Comparison of ENCODE assay signal across 1 cellular context in the genomic region with DNA sequence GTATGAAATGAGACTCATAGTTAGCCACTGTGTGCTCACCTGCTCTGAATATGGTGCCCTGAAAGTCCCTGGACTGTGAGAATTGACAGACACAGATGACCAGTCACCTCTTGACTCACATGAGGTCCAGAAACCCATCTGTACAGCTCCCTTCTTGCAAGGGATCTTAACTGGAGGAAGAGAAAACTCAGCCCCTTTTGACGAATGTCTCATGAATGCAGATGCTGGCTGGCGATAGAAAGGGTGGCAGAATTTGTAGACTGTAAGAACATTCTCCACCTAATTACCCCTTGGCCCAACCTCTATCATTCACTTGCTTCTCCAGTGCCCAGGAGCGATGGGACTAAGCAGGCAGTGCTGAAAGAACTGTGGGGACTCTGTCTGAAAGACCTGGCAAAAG.
TF ChIP-seq lines count a peak whose summit lies in the region.

No MANE protein-coding gene starts in this region.

TF ChIP-seq in K562, 482 proteins besides CTCF, POLR2A, EP300 and RAD21:
- TF ChIP-seq TAF15 (IDR thresholded peaks at IDR 0.05; ENCODE audit: low read depth, low read length) (no peak), LEF1 (IDR thresholded peaks at IDR 0.05) (no peak), ZNF445 (CRISPR knock-in tag; IDR thresholded peaks at IDR 0.05; ENCODE audit: low read depth) (no peak), TRIM24 (IDR thresholded peaks at IDR 0.05) (no peak), CHD1 (IDR thresholded peaks at IDR 0.05; ENCODE audit: low read length) (no peak), SMARCB1 (IDR thresholded peaks at IDR 0.05; ENCODE audit: insufficient read length, low read depth) (no peak)
- TF ChIP-seq, protein P1, sequence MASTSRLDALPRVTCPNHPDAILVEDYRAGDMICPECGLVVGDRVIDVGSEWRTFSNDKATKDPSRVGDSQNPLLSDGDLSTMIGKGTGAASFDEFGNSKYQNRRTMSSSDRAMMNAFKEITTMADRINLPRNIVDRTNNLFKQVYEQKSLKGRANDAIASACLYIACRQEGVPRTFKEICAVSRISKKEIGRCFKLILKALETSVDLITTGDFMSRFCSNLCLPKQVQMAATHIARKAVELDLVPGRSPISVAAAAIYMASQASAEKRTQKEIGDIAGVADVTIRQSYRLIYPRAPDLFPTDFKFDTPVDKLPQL (IDR thresholded peaks at IDR 0.05; ENCODE audit: extremely low read depth, insufficient read length) = no peak
